In the genomic region with DNA sequence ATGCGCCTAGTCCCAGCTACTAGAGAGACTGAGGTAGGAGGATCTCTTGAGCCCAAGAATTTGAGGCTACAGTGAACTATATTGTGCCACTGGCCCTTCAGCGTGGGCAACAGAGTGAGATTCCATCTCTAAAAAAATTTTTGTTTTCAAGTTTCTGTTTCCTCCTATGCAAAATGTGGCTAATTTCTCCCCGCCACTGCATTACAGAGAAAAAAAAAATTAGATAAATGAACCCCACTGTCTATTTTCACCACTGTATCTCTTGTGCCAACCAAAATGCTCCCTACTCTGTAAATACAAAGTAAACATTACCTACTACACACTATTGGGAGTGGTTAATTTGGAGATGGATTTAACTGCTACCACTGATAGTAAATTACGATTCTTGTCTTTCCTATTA, we compare ENCODE assay signal across 11 cellular contexts. TPM values are rescaled to one million over a fixed set of nuclear protein-coding genes. Genes with fewer than 3 reads are reported as not detected.
DNase-seq lines count a peak whose midpoint lies in the region; ATAC-seq and TF ChIP-seq lines count a peak whose summit lies in the region.
"Had no signal": no experiment of that assay in that cellular context is flagged by ENCODE, and none has a peak within 500 bp of the region (broad histone marks: within the 10 kb centered on the region; RNA-seq: fewer than 3 reads in every experiment).

No MANE protein-coding gene starts in this region.

- H3K27me3 ChIP-seq in PC-9 (ENCODE audit: insufficient read depth, low read depth) (no peaks in the 10 kb centered on the region), transverse colon (no peaks in the 10 kb centered on the region)

- H3K79me2 ChIP-seq in PC-9 (ENCODE audit: low read depth), result peaks cover 31% of the 10 kb centered on the region

- POLR2A ChIA-PET in PC-9 (lab: Charles Lee; ENCODE audit: unreplicated experiment), result no interaction called here

- H2AFZ ChIP-seq in PC-9, result no peak overlapping the region

- no peaks in the 10 kb centered on the region for H4K20me1 ChIP-seq in PC-9 (ENCODE audit: insufficient read depth)

- H3K4me1 ChIP-seq in PC-9 (replicated peaks; ENCODE audit: insufficient read depth), result peaks cover 33% of the 10 kb centered on the region
- peaks cover 8 to 39% (median 30%) of the 10 kb centered on the region in 4 donors for H3K4me1 ChIP-seq in transverse colon

- intact Hi-C loops in activated naive CD4-positive, alpha-beta T cell treated with anti-CD3 and anti-CD28 coated beads for 36 hours (cut with micrococcal nuclease), result loop anchor here (5.0 to 10.0 kb wide), 4 partner anchors 164 to 626 kb away; a partner anchor contains a TSS
- intact Hi-C loops in PC-9 (cut with micrococcal nuclease; ENCODE audit: unreplicated experiment) (no loop called here), transverse colon (cut with DNase I; ENCODE audit: low total_unique reads) (no loop called here)

- CTCF ChIA-PET in activated naive CD4-positive, alpha-beta T cell treated with anti-CD3 and anti-CD28 coated beads for 36 hours (lab: Charles Lee), result no interaction called here
- CTCF ChIA-PET in PC-9 (lab: Charles Lee), result interaction anchor here (0.6 kb wide), 1 partner anchor 553 kb away, joined by 9 read pairs; no protein-coding TSS in a partner anchor

- peak overlapping the region; percentile 85 for H3K4me3 Mint-ChIP-seq in activated naive CD4-positive, alpha-beta T cell treated with anti-CD3 and anti-CD28 coated beads for 36 hours
- peak overlapping the region in 3 of 5 donors; percentile 90 to 97 (median 93) for H3K4me3 Mint-ChIP-seq in immature natural killer cell

- peak overlapping the region; percentile 83 for H3K4me2 ChIP-seq in PC-9

- 63 to 75% methylated on average over 3 to 4 of the region's 4 CpGs for WGBS in transverse colon (ENCODE audit: low coverage in 1 of 2), 2 donors

- TF ChIP-seq EP300 in transverse colon (IDR thresholded peaks at IDR 0.05; ENCODE audit: low read depth), result no peak

- BruUV-seq in PC-9 (replicated peaks; lab: Mats Ljungman, UMichigan), result no TSS peak

- TF ChIP-seq POLR2A in transverse colon (IDR thresholded peaks at IDR 0.05), result no peak

- H3K27me3 Mint-ChIP-seq in activated naive CD4-positive, alpha-beta T cell treated with anti-CD3 and anti-CD28 coated beads for 36 hours (ENCODE audit: low read depth), result no peaks in the 10 kb centered on the region
- H3K27me3 Mint-ChIP-seq in immature natural killer cell (ENCODE audit: low read depth in 3 of 3), result peaks cover 8 to 10% (median 9%) of the 10 kb centered on the region in 3 donors

- H3K36me3 ChIP-seq in PC-9 (ENCODE audit: low read depth) (peaks cover 5% of the 10 kb centered on the region; the same call in 1 of the 2 replicates), transverse colon (peaks cover 0 to 28% (median 9%) of the 10 kb centered on the region in 4 donors)

- TF ChIP-seq CTCF in PC-9 (conservative IDR thresholded peaks at IDR 0.05) (no peak), transverse colon (IDR thresholded peaks at IDR 0.05) (no peak)

- peak overlapping the region; percentile 97; the same call in 1 of the 2 replicates for H3K27ac ChIP-seq in PC-9
- peak overlapping the region in 3 of 4 donors; percentile 98 to 100 (median 98) for H3K27ac ChIP-seq in transverse colon

- DNase-seq in activated naive CD4-positive, alpha-beta T cell treated with anti-CD3 and anti-CD28 coated beads for 36 hours, result no peak
- DNase-seq in activated naive CD4-positive, alpha-beta T cell treated with anti-CD3 and anti-CD28 coated beads, Interleukin-2, amount 50 U/mL, for 16 hours, result no peak
- DNase-seq in PC-9 (no peak), immature natural killer cell (no peak), transverse colon (no peak), NCI-H2029 (lab: John Stamatoyannopoulos, UW) (no peak)
- DNase-seq: activated effector memory CD4-positive, alpha-beta T cell treated with Interleukin-2 at 50 U/mL for 16 hours; GDM1; NCI-H1105 had no signal

- peaks cover 72% of the 10 kb centered on the region for H3K4me1 Mint-ChIP-seq in activated naive CD4-positive, alpha-beta T cell treated with anti-CD3 and anti-CD28 coated beads for 36 hours (ENCODE audit: low read depth)
- H3K4me1 Mint-ChIP-seq in immature natural killer cell, result peaks cover 35 to 52% of the 10 kb centered on the region in 2 donors

- peaks cover 35% of the 10 kb centered on the region for H3F3A ChIP-seq in PC-9 (ENCODE audit: insufficient read depth, low read depth)

- H3K9me3 Mint-ChIP-seq in activated naive CD4-positive, alpha-beta T cell treated with anti-CD3 and anti-CD28 coated beads for 36 hours, result no peaks in the 10 kb centered on the region
- no peaks in the 10 kb centered on the region for H3K9me3 Mint-ChIP-seq in immature natural killer cell

- H3K9me2 ChIP-seq in PC-9 (ENCODE audit: insufficient read depth), result no peaks in the 10 kb centered on the region

- no peaks in the 10 kb centered on the region for H3K9me3 ChIP-seq in PC-9 (ENCODE audit: insufficient read depth, low read depth)
- no peaks in the 10 kb centered on the region for H3K9me3 ChIP-seq in transverse colon

- in situ Hi-C loops in transverse colon (cut with MboI; ENCODE audit: low pct_ligation_motif_present in 1 of 4, low pct_unique_long_range_greater_than_20kb in 1 of 4, low sequenced_read_pairs in 3 of 4), result no loop called here

- peak overlapping the region; percentile 75 for H3K4me3 ChIP-seq in PC-9
- H3K4me3 ChIP-seq in transverse colon, result no peak overlapping the region

- H3K36me3 Mint-ChIP-seq in activated naive CD4-positive, alpha-beta T cell treated with anti-CD3 and anti-CD28 coated beads for 36 hours (ENCODE audit: low read depth), result peaks cover 30% of the 10 kb centered on the region
- peaks cover 6 to 25% (median 10%) of the 10 kb centered on the region in 3 donors for H3K36me3 Mint-ChIP-seq in immature natural killer cell

- ATAC-seq in GM19328 (IDR thresholded peaks at IDR 0.05; ENCODE audit: unreplicated experiment) (no peak), GM21423 (IDR thresholded peaks at IDR 0.05; ENCODE audit: unreplicated experiment) (no peak)

- peak overlapping the region; percentile 99 for H3K27ac Mint-ChIP-seq in activated naive CD4-positive, alpha-beta T cell treated with anti-CD3 and anti-CD28 coated beads for 36 hours
- peak overlapping the region in 4 of 6 donors; percentile 41 to 99 (median 86) for H3K27ac Mint-ChIP-seq in immature natural killer cell

RNA-seq across cellular contexts. Expression of a gene that starts 2.0 kb away (rescaled TPM):
- 10 to 100 TPM; 72.6 to 80.2 TPM for total RNA-seq in activated naive CD4-positive, alpha-beta T cell treated with anti-CD3 and anti-CD28 coated beads for 36 hours
- total RNA-seq in PC-9 (2021) (68.1 and 69.4 TPM in 2 replicates), transverse colon (10 to 100 TPM; 32.0 to 52.6 (median 41.1) TPM)
- polyA plus RNA-seq in immature natural killer cell, result 10 to 100 TPM in 1 of 3 donors, 1 to 10 TPM in 2; 3.0 to 13.3 (median 4.0) TPM

RNA-seq across cellular contexts. Expression of a gene that starts 9.1 kb away (rescaled TPM):
- 100 to 1,000 TPM; 150 to 161 TPM for total RNA-seq in activated naive CD4-positive, alpha-beta T cell treated with anti-CD3 and anti-CD28 coated beads for 36 hours
- total RNA-seq in PC-9 (2021), result 114 and 119 TPM in 2 replicates
- 10 to 100 TPM in 2 of 3 donors, 1 to 10 TPM in 1; 3.8 to 55.1 (median 16.8) TPM for polyA plus RNA-seq in immature natural killer cell
- 10 to 100 TPM; 21.0 to 47.6 (median 36.3) TPM for total RNA-seq in transverse colon
